13 cellular contexts compared by ENCODE assay signal in genomic region chrX:70087857-70088256, GRCh38. TPM values are rescaled to one million over a fixed set of nuclear protein-coding genes. Genes with fewer than 3 reads are reported as not detected.
DNase-seq lines count a peak whose midpoint lies in the region; FAIRE-seq lines count a peak whose summit lies in the region.
"Had no signal": no experiment of that assay in that cellular context is flagged by ENCODE, and none has a peak within 500 bp of the region (broad histone marks: within the 10 kb centered on the region; RNA-seq: fewer than 3 reads in every experiment).

No MANE protein-coding gene starts in this region.

- H3K36me3 ChIP-seq in small intestine (ENCODE audit: control insufficient read depth in 2 of 2, insufficient read depth in 2 of 2, low read length in 2 of 2): no peaks in the 10 kb centered on the region
- H3K36me3 ChIP-seq: ovary had no signal

- H3K9me3 ChIP-seq in small intestine (ENCODE audit: control insufficient read depth, low read depth): no peaks in the 10 kb centered on the region
- H3K9me3 ChIP-seq: ovary had no signal

- H3K4me3 ChIP-seq in small intestine (ENCODE audit: low read depth in 1 of 2, low read length in 2 of 2): no peak overlapping the region
- H3K4me3 ChIP-seq: ovary had no signal

- H3K4me1 ChIP-seq in small intestine (ENCODE audit: control insufficient read depth in 2 of 2, insufficient read depth in 1 of 2, low read depth in 1 of 2, low read length in 1 of 2): no peaks in the 10 kb centered on the region

- DNase-seq in NCI-H748 (lab: John Stamatoyannopoulos, UW; ENCODE audit: unreplicated experiment) (peak; percentile 30), NCI-H748 treated with DMSO at 0.1 percent for 48 hours (lab: John Stamatoyannopoulos, UW) (no peak), NCI-H82 treated with DMSO at 0.1 percent for 48 hours (lab: John Stamatoyannopoulos, UW; ENCODE audit: unreplicated experiment) (peak; percentile 78), fibroblast of peridontal ligament (ENCODE audit: extremely low read depth) (peak; percentile 55), small intestine (peak; percentile 39), NCI-H1436 treated with DMSO at 0.1 percent for 48 hours (lab: John Stamatoyannopoulos, UW) (no peak), SKM-1 treated with dmso at 0.1 percent for 144 hours (lab: John Stamatoyannopoulos, UW; ENCODE audit: unreplicated experiment) (no peak)
- DNase-seq in activated CD8-positive, alpha-beta memory T cell treated with anti-CD3 and anti-CD28 coated beads, Interleukin-2, amount 50 U/mL, for 4 hours: no peak
- DNase-seq: activated CD8-positive, alpha-beta memory T cell treated with anti-CD3 and anti-CD28 coated beads, Interleukin-2, amount 50 U/mL, for 48 hours; aorta; ovary; stimulated activated CD4-positive, alpha-beta T cell treated with anti-CD3 and anti-CD28 coated beads, Interleukin-4, amount 100 ng/mL, for 24 hours; T-helper 9 cell had no signal

- 32 to 63% (median 52%) methylated on average over 3 of the region's 3 CpGs for WGBS in small intestine, 3 donors

- no peak for FAIRE-seq in small intestine (lab: Jason Lieb, UNC)

- H3K27ac ChIP-seq in small intestine (ENCODE audit: low read depth in 1 of 2, low read length in 1 of 2): peak overlapping the region in 1 of 2 donors; percentile 24
- H3K27ac ChIP-seq: ovary had no signal

- H3K27me3 ChIP-seq in small intestine (ENCODE audit: control insufficient read depth in 2 of 2, insufficient read depth in 2 of 2, low read length in 2 of 2): no peaks in the 10 kb centered on the region
- H3K27me3 ChIP-seq: ovary had no signal

RNA-seq across cellular contexts. Expression of gene OTUD6A, which starts 25.6 kb away (rescaled TPM):
- not detected for polyA plus RNA-seq in small intestine
- polyA plus RNA-seq: aorta, ovary had no signal

RNA-seq across cellular contexts. Expression of gene AWAT2, which starts 38.1 kb away (rescaled TPM):
- polyA plus RNA-seq in small intestine: not detected
- polyA plus RNA-seq: aorta had no signal

RNA-seq across cellular contexts. Expression of gene IGBP1, which starts 45.4 kb away (rescaled TPM):
- polyA plus RNA-seq in small intestine: 100 to 1,000 TPM in 2 of 3 donors, 10 to 100 TPM in 1; 72.6 to 152 (median 140) TPM

Comparison
In these comparisons a context has a peak if more than half of its experiments do, and no peak if none do; other contexts are left out.
1. DNase-seq: peak in NCI-H748 (single experiment), NCI-H82 treated with DMSO at 0.1 percent for 48 hours (single experiment), fibroblast of peridontal ligament (single experiment) and small intestine (single experiment); none in NCI-H748 treated with DMSO at 0.1 percent for 48 hours (single experiment), activated CD8-positive, alpha-beta memory T cell treated with anti-CD3 and anti-CD28 coated beads, Interleukin-2, amount 50 U/mL, for 4 hours (single experiment), NCI-H1436 treated with DMSO at 0.1 percent for 48 hours (single experiment) and SKM-1 treated with dmso at 0.1 percent for 144 hours (single experiment).